19 cellular contexts compared by ENCODE assay signal in genomic region chr3:184693011-184693975, GRCh38. TPM values are rescaled to one million over a fixed set of nuclear protein-coding genes. Genes with fewer than 3 reads are reported as not detected.
DNase-seq lines count a peak whose midpoint lies in the region; ATAC-seq, FAIRE-seq and TF ChIP-seq lines count a peak whose summit lies in the region.
"Had no signal": no experiment of that assay in that cellular context is flagged by ENCODE, and none has a peak within 500 bp of the region (broad histone marks: within the 10 kb centered on the region; RNA-seq: fewer than 3 reads in every experiment).

No MANE protein-coding gene starts in this region.

- H3K9me3 ChIP-seq in left ventricle myocardium inferior (replicated peaks) = no peaks in the 10 kb centered on the region
- no peaks in the 10 kb centered on the region for H3K9me3 ChIP-seq in right cardiac atrium (ENCODE audit: control insufficient read depth, low read length)
- H3K9me3 ChIP-seq in uterus = no peaks in the 10 kb centered on the region
- H3K9me3 ChIP-seq in pancreas = no peaks in the 10 kb centered on the region
- H3K9me3 ChIP-seq: A549, gastrocnemius medialis, right atrium auricular region had no signal

- H3K27ac Mint-ChIP-seq in WTC11 (no peak overlapping the region), mesothelial cell of epicardium (peak overlapping the region; percentile 88)

- no peak overlapping the region for H3K4me3 ChIP-seq in left ventricle myocardium inferior
- no peak overlapping the region for H3K4me3 ChIP-seq in right cardiac atrium (ENCODE audit: low read length)
- no peak overlapping the region for H3K4me3 ChIP-seq in uterus
- no peak overlapping the region for H3K4me3 ChIP-seq in pancreas
- H3K4me3 ChIP-seq: A549, gastrocnemius medialis, PC-9, right atrium auricular region had no signal

- intact Hi-C loops in left ventricle myocardium inferior (cut with micrococcal nuclease) (no loop called here), right cardiac atrium (cut with DNase I) (no loop called here), uterus (cut with DNase I; ENCODE audit: low total_unique reads) (no loop called here), pancreas (cut with DNase I) (no loop called here)

- no peaks in the 10 kb centered on the region for H3K27me3 ChIP-seq in left ventricle myocardium inferior (ENCODE audit: low read depth)
- no peaks in the 10 kb centered on the region for H3K27me3 ChIP-seq in right cardiac atrium (ENCODE audit: control insufficient read depth, insufficient read depth)
- no peaks in the 10 kb centered on the region for H3K27me3 ChIP-seq in uterus
- no peaks in the 10 kb centered on the region for H3K27me3 ChIP-seq in pancreas
- H3K27me3 ChIP-seq: gastrocnemius medialis, right atrium auricular region had no signal

- POLR2A ChIA-PET in WTC11 (lab: Charles Lee) = no interaction called here

- peaks cover 25% of the 10 kb centered on the region for H3K4me1 ChIP-seq in left ventricle myocardium inferior
- H3K4me1 ChIP-seq in right cardiac atrium (ENCODE audit: control insufficient read depth, insufficient read depth, low read length) = no peaks in the 10 kb centered on the region
- H3K4me1 ChIP-seq in uterus = peaks cover 0 to 11% of the 10 kb centered on the region in 2 donors
- no peaks in the 10 kb centered on the region for H3K4me1 ChIP-seq in pancreas
- H3K4me1 ChIP-seq: A549 had no signal

- no peak for TF ChIP-seq CTCF in left ventricle myocardium inferior (IDR thresholded peaks at IDR 0.05; ENCODE audit: borderline replicate concordance)
- no peak for TF ChIP-seq CTCF in WTC11 (IDR thresholded peaks at IDR 0.05)
- no peak for TF ChIP-seq CTCF in mesothelial cell of epicardium (IDR thresholded peaks at IDR 0.05; ENCODE audit: unreplicated experiment)
- no peak for TF ChIP-seq CTCF in uterus (IDR thresholded peaks at IDR 0.05)
- no peak for TF ChIP-seq CTCF in pancreas (IDR thresholded peaks at IDR 0.05)

- no peak for DNase-seq in left ventricle myocardium inferior
- no peak for DNase-seq in right cardiac atrium
- no peak for DNase-seq in WTC11 (ENCODE audit: low spot score)
- DNase-seq in mesothelial cell of epicardium (ENCODE audit: low spot score in 2 of 2, unreplicated experiment in 2 of 2) = no peak
- no peak for DNase-seq in uterus
- no peak for DNase-seq in pancreas
- DNase-seq in NCI-H345 (lab: John Stamatoyannopoulos, UW) = no peak
- DNase-seq: activated CD4-positive, CD25-positive, alpha-beta regulatory T cell; activated naive CD4-positive, alpha-beta T cell treated with Interleukin-2 at 50 U/mL for 16 hours; caudate nucleus; gastrocnemius medialis; kidney; MV-4-11; PC-9; stimulated activated CD4-positive, alpha-beta T cell treated with anti-CD3 and anti-CD28 coated beads, Interleukin-4, amount 100 ng/mL, for 24 hours had no signal

- no peak for FAIRE-seq in pancreas (lab: Jason Lieb, UNC)
- FAIRE-seq: A549, GM19239, kidney had no signal

- no peaks in the 10 kb centered on the region; the same call in 1 of the 2 replicates for H3K27me3 Mint-ChIP-seq in WTC11 (ENCODE audit: low read depth)
- H3K27me3 Mint-ChIP-seq in mesothelial cell of epicardium (ENCODE audit: low read depth) = no peaks in the 10 kb centered on the region

- TF ChIP-seq POLR2A in uterus (IDR thresholded peaks at IDR 0.05) = no peak

- H3K36me3 Mint-ChIP-seq in WTC11 (no peaks in the 10 kb centered on the region), mesothelial cell of epicardium (no peaks in the 10 kb centered on the region)

- H3K4me1 Mint-ChIP-seq in WTC11 = peaks cover 42% of the 10 kb centered on the region
- H3K4me1 Mint-ChIP-seq in mesothelial cell of epicardium = peaks cover 69% of the 10 kb centered on the region

- no peaks in the 10 kb centered on the region for H3K9me3 Mint-ChIP-seq in WTC11
- no peaks in the 10 kb centered on the region for H3K9me3 Mint-ChIP-seq in mesothelial cell of epicardium

- H3K4me3 Mint-ChIP-seq in WTC11 = no peak overlapping the region
- H3K4me3 Mint-ChIP-seq in mesothelial cell of epicardium = no peak overlapping the region

- 70% methylated on average over 16 of the region's 16 CpGs for WGBS in right cardiac atrium
- WGBS in pancreas, 2 donors = 83 to 84% methylated on average over 16 of the region's 16 CpGs

- H3K36me3 ChIP-seq in left ventricle myocardium inferior (no peaks in the 10 kb centered on the region), uterus (no peaks in the 10 kb centered on the region), pancreas (no peaks in the 10 kb centered on the region)
- H3K36me3 ChIP-seq: gastrocnemius medialis, right atrium auricular region had no signal

- CTCF ChIA-PET in WTC11 (lab: Charles Lee) = interaction anchor here (2.3 kb wide), 1 partner anchor 132 kb away, joined by 9 read pairs; the partner anchor contains the start of gene EPHB3

- no peak for ATAC-seq in right cardiac atrium
- ATAC-seq in WTC11 = peak; percentile 43
- no peak for ATAC-seq in pancreas
- ATAC-seq in GM19452 (IDR thresholded peaks at IDR 0.05; ENCODE audit: unreplicated experiment) = no peak
- ATAC-seq: A549 had no signal

- H3K27ac ChIP-seq in left ventricle myocardium inferior (replicated peaks) = peak overlapping the region; percentile 50
- no peak overlapping the region for H3K27ac ChIP-seq in right cardiac atrium (ENCODE audit: low read length)
- peak overlapping the region; percentile 60 to 77 for H3K27ac ChIP-seq in uterus
- H3K27ac ChIP-seq in pancreas = no peak overlapping the region
- H3K27ac ChIP-seq: A549, gastrocnemius medialis, PC-9 had no signal

TF ChIP-seq in WTC11, 78 proteins besides CTCF, POLR2A, EP300 and RAD21 (continues in another document):
- no peak for TF ChIP-seq TCF7 (CRISPR knock-in tag; IDR thresholded peaks at IDR 0.05; ENCODE audit: low read depth)
- TF ChIP-seq PRRX2 (CRISPR knock-in tag; IDR thresholded peaks at IDR 0.05) = no peak
- no peak for TF ChIP-seq GTF2I (CRISPR knock-in tag; conservative IDR thresholded peaks at IDR 0.05)
- no peak for TF ChIP-seq E2F1 (CRISPR knock-in tag; IDR thresholded peaks at IDR 0.05)
- TF ChIP-seq, protein P1, sequence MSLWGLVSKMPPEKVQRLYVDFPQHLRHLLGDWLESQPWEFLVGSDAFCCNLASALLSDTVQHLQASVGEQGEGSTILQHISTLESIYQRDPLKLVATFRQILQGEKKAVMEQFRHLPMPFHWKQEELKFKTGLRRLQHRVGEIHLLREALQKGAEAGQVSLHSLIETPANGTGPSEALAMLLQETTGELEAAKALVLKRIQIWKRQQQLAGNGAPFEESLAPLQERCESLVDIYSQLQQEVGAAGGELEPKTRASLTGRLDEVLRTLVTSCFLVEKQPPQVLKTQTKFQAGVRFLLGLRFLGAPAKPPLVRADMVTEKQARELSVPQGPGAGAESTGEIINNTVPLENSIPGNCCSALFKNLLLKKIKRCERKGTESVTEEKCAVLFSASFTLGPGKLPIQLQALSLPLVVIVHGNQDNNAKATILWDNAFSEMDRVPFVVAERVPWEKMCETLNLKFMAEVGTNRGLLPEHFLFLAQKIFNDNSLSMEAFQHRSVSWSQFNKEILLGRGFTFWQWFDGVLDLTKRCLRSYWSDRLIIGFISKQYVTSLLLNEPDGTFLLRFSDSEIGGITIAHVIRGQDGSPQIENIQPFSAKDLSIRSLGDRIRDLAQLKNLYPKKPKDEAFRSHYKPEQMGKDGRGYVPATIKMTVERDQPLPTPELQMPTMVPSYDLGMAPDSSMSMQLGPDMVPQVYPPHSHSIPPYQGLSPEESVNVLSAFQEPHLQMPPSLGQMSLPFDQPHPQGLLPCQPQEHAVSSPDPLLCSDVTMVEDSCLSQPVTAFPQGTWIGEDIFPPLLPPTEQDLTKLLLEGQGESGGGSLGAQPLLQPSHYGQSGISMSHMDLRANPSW (CRISPR knock-in tag; conservative IDR thresholded peaks at IDR 0.05; ENCODE audit: low read depth) = no peak
- no peak for TF ChIP-seq IRF2 (CRISPR knock-in tag; IDR thresholded peaks at IDR 0.05; ENCODE audit: borderline replicate concordance, low read depth)
- TF ChIP-seq CBFB (CRISPR knock-in tag; IDR thresholded peaks at IDR 0.05; ENCODE audit: low read depth) = no peak
- no peak for TF ChIP-seq ZNF281 (CRISPR knock-in tag; IDR thresholded peaks at IDR 0.05)

RNA-seq across cellular contexts. Expression of gene MAGEF1, which starts 18.6 kb away (rescaled TPM):
- 35.7 TPM for total RNA-seq in left ventricle myocardium inferior
- total RNA-seq in right cardiac atrium = 10 to 100 TPM; 25.5 to 29.8 (median 27.3) TPM
- polyA plus RNA-seq in right cardiac atrium = 30.4 TPM
- total RNA-seq in WTC11 (2021) = 59.1 to 72.9 TPM (median 63.1 TPM) in 3 replicates
- 67.6 to 68.9 TPM (median 68.4 TPM) in 3 replicates for total RNA-seq in mesothelial cell of epicardium
- total RNA-seq in uterus = 10 to 100 TPM; 33.9 to 55.4 (median 49.0) TPM
- 10 to 100 TPM; 10.4 to 19.7 (median 14.1) TPM for total RNA-seq in pancreas
- polyA plus RNA-seq in pancreas = 10 to 100 TPM; 18.8 to 34.0 TPM

Comparison
In these comparisons a context has a peak if more than half of its experiments do, and no peak if none do; other contexts are left out.
1. H3K27ac ChIP-seq: peak in left ventricle myocardium inferior (single experiment) and uterus (2 of 2); none in right cardiac atrium (single experiment) and pancreas (0 of 4).